In genomic region chr20:48826883-48827771, GRCh38 we compare ENCODE assay signal across 8 cellular contexts. TPM values are rescaled to one million over a fixed set of nuclear protein-coding genes. Genes with fewer than 3 reads are reported as not detected.
DNase-seq lines count a peak whose midpoint lies in the region; ATAC-seq and TF ChIP-seq lines count a peak whose summit lies in the region.

No MANE protein-coding gene starts in this region.

- no peaks in the 10 kb centered on the region for H3K36me3 Mint-ChIP-seq in mesothelial cell of epicardium

- H3K27ac ChIP-seq in SK-N-SH (ENCODE audit: low read depth in 2 of 2, low read length in 1 of 2) (no peak overlapping the region), coronary artery (peak overlapping the region; percentile 73 to 87), tibial nerve (peak overlapping the region in 3 of 4 donors; percentile 44 to 81 (median 77))

- peaks cover 75% of the 10 kb centered on the region for H3K27me3 Mint-ChIP-seq in mesothelial cell of epicardium (ENCODE audit: low read depth)

- ATAC-seq in HG02970 (IDR thresholded peaks at IDR 0.05; ENCODE audit: low FRiP score, unreplicated experiment) (peak; percentile 17), HG03378 (IDR thresholded peaks at IDR 0.05; ENCODE audit: unreplicated experiment) (no peak)

- peaks cover 20% of the 10 kb centered on the region for H3F3A ChIP-seq in SK-N-SH (replicated peaks; ENCODE audit: insufficient read depth)

- POLR2A ChIA-PET in SK-N-SH (lab: Yijun Ruan, JAX), result interaction anchor here (0.8 to 1.0 kb wide), 2 partner anchors 20 to 169 kb away, joined by 3 read pairs; no protein-coding TSS in a partner anchor

- H3K9ac ChIP-seq in SK-N-SH, result peak overlapping the region; percentile 59; the same call in 1 of the 2 replicates

- WGBS in SK-N-SH (ENCODE audit: low lambda C conversion rate), result 23% methylated on average over 28 of the region's 72 CpGs
- WGBS in tibial nerve, 2 donors, result 3 to 4% methylated on average over 56 of the region's 72 CpGs

- peak overlapping the region; percentile 86; the same call in 1 of the 2 replicates for H2AFZ ChIP-seq in SK-N-SH (ENCODE audit: low read depth)

- peak overlapping the region; percentile 87 for H3K4me2 ChIP-seq in SK-N-SH

- peak overlapping the region; percentile 64 to 70 for H3K4me3 ChIP-seq in SK-N-SH (ENCODE audit: low read depth in 2 of 2, low read length in 1 of 2)
- peak overlapping the region; percentile 84 for H3K4me3 ChIP-seq in coronary artery
- peak overlapping the region; percentile 45 to 80 (median 73) for H3K4me3 ChIP-seq in tibial nerve

- H3K79me2 ChIP-seq in SK-N-SH (ENCODE audit: insufficient read depth), result peaks cover 13% of the 10 kb centered on the region; the same call in 1 of the 2 replicates

- no peaks in the 10 kb centered on the region for H3K9me3 ChIP-seq in SK-N-SH
- no peaks in the 10 kb centered on the region for H3K9me3 ChIP-seq in tibial nerve

- H3K4me1 Mint-ChIP-seq in mesothelial cell of epicardium, result peaks cover 31% of the 10 kb centered on the region

- TF ChIP-seq CTCF in SK-N-SH (IDR thresholded peaks at IDR 0.05) (no peak), coronary artery (IDR thresholded peaks at IDR 0.05) (no peak), mesothelial cell of epicardium (IDR thresholded peaks at IDR 0.05; ENCODE audit: unreplicated experiment) (no peak), tibial nerve (IDR thresholded peaks at IDR 0.05) (no peak)

- no peaks in the 10 kb centered on the region for H4K20me1 ChIP-seq in SK-N-SH (ENCODE audit: insufficient read depth)

- CTCF ChIA-PET in SK-N-SH (lab: Yijun Ruan, JAX), result interaction anchor here (1.0 to 4.3 kb wide), 9 partner anchors 9 to 206 kb away, joined by 3 to 50 read pairs (median 4); no protein-coding TSS in a partner anchor

- no peak for TF ChIP-seq POLR2A in tibial nerve (IDR thresholded peaks at IDR 0.05)

- H3K4me3 Mint-ChIP-seq in mesothelial cell of epicardium, result peak overlapping the region; percentile 81

- DNase-seq in activated T-cell treated with anti-CD3 and anti-CD28 coated beads for 48 hours (ENCODE audit: low read depth) (peak; percentile 21), activated T-cell treated with anti-CD3 and anti-CD28 coated beads for 4 hours (no peak), SK-N-SH (peak; percentile 64), coronary artery (ENCODE audit: low spot score) (no peak), mesothelial cell of epicardium (ENCODE audit: low spot score in 2 of 2, unreplicated experiment in 2 of 2) (peak; percentile 27 to 57), tibial nerve (ENCODE audit: low spot score in 2 of 2) (no peak)

- H3K4me1 ChIP-seq in SK-N-SH (ENCODE audit: control insufficient read depth in 1 of 2, insufficient read depth in 2 of 2, low read depth in 1 of 2, low read length in 1 of 2), result peaks cover 5 to 37% of the 10 kb centered on the region in 2 experiments; a peak in 3 of 4 replicates
- peaks cover 0 to 70% (median 35%) of the 10 kb centered on the region in 4 donors for H3K4me1 ChIP-seq in tibial nerve

- no peaks in the 10 kb centered on the region for H3K9me3 Mint-ChIP-seq in mesothelial cell of epicardium

- H3K27ac Mint-ChIP-seq in mesothelial cell of epicardium, result peak overlapping the region; percentile 73

- no peaks in the 10 kb centered on the region for H3K9me2 ChIP-seq in SK-N-SH

- TF ChIP-seq RAD21 in SK-N-SH (IDR thresholded peaks at IDR 0.05; ENCODE audit: low read length), result no peak

- TF ChIP-seq EP300 in SK-N-SH (IDR thresholded peaks at IDR 0.05; ENCODE audit: borderline replicate concordance in 1 of 2, low read depth in 1 of 2, low read length in 1 of 2) (no peak), tibial nerve (IDR thresholded peaks at IDR 0.05) (no peak)

- no peaks in the 10 kb centered on the region for H3K36me3 ChIP-seq in SK-N-SH (replicated peaks in 1 of 2; ENCODE audit: control insufficient read depth in 1 of 2, insufficient read depth in 2 of 2, low read length in 1 of 2)
- H3K36me3 ChIP-seq in tibial nerve, result no peaks in the 10 kb centered on the region

- H3K27me3 ChIP-seq in SK-N-SH (ENCODE audit: insufficient read depth), result no peaks in the 10 kb centered on the region
- no peaks in the 10 kb centered on the region for H3K27me3 ChIP-seq in tibial nerve

TF ChIP-seq in SK-N-SH, 30 proteins besides CTCF, POLR2A, EP300 and RAD21:
- no peak for TF ChIP-seq RCOR1 (IDR thresholded peaks at IDR 0.05; ENCODE audit: low read length)
- TF ChIP-seq FOSL2 (IDR thresholded peaks at IDR 0.05; ENCODE audit: borderline replicate concordance, low read depth), result no peak
- no peak for TF ChIP-seq EZH2phosphoT487 (IDR thresholded peaks at IDR 0.05; ENCODE audit: borderline replicate concordance, low read depth)
- TF ChIP-seq NFIC (IDR thresholded peaks at IDR 0.05; ENCODE audit: borderline replicate concordance), result no peak
- TF ChIP-seq ELF1 (IDR thresholded peaks at IDR 0.05), result no peak

RNA-seq across cellular contexts. Expression of gene PREX1, which starts 0.7 kb away (rescaled TPM):
- 4.2 and 5.3 TPM in 2 replicates for polyA plus RNA-seq in SK-N-SH (2012; rRNA removed)
- polyA plus RNA-seq in SK-N-SH (2012; cell fraction: cytosol; rRNA removed), result 2.0 and 3.4 TPM in 2 replicates
- polyA plus RNA-seq in SK-N-SH (2012; cell fraction: nucleus; rRNA removed), result 6.3 and 6.9 TPM in 2 replicates
- total RNA-seq in mesothelial cell of epicardium (7.9 to 8.6 TPM (median 8.3 TPM) in 3 replicates), tibial nerve (10 to 100 TPM; 30.1 to 50.7 (median 32.5) TPM)

Comparison
In these comparisons a context has a peak if more than half of its experiments do, and no peak if none do; other contexts are left out.
1. DNase-seq: peak in activated T-cell treated with anti-CD3 and anti-CD28 coated beads for 48 hours (single experiment), SK-N-SH (single experiment) and mesothelial cell of epicardium (2 of 2); none in activated T-cell treated with anti-CD3 and anti-CD28 coated beads for 4 hours (single experiment), coronary artery (single experiment) and tibial nerve (0 of 2).
2. H3K27ac ChIP-seq: peak in coronary artery (2 of 2) and tibial nerve (3 of 4); none in SK-N-SH (0 of 2).
3. Peak in every context shown above with its lines, with median percentiles within 50 percentile points of each other: H3K4me3 ChIP-seq.